Comparison of ENCODE assay signal across 28 cellular contexts in genomic region chr17:40268141-40268712, GRCh38.
"Had no signal": no experiment of that assay in that cellular context is flagged by ENCODE, and none has a peak within 500 bp of the region (broad histone marks: within the 10 kb centered on the region; RNA-seq: fewer than 3 reads in every experiment).

No MANE protein-coding gene starts in this region.

- H3K27ac Mint-ChIP-seq: activated CD4-positive, alpha-beta memory T cell treated with anti-CD3 and anti-CD28 coated beads for 36 hours; activated CD4-positive, alpha-beta T cell treated with anti-CD3 and anti-CD28 coated beads, Interleukin-2, amount 10 ng/mL, durations not matched to agents 24 days and 14 days; activated naive CD4-positive, alpha-beta T cell treated with anti-CD3 and anti-CD28 coated beads for 36 hours; activated naive CD8-positive, alpha-beta T cell treated with anti-CD3 and anti-CD28 coated beads, Interleukin-2, amount 10 ng/mL, durations not matched to agents 7 days and 5 days; activated T-helper 1 cell treated with anti-CD3 and anti-CD28 coated beads, Interleukin-12 subunit alpha, Interleukin-12 subunit beta, Interleukin-2, Interleukin-4 antibody, amounts not matched to agents 30 ng/mL and 10 ng/mL and 1 ng/mL, durations not matched to agents 14 hours and 24 hours and 36 hours; T-helper 1 cell treated with Interleukin-12 subunit alpha and Interleukin-12 subunit beta and Interleukin-4 antibody, amounts not matched to agents 30 μg/mL and 1 μg/mL, for 36 hours had no signal

- H3K9me3 ChIP-seq: esophagus muscularis mucosa, heart right ventricle, left ventricle myocardium inferior, ovary, psoas muscle, right atrium auricular region, spleen, suprapubic skin, tibial artery, upper lobe of right lung had no signal

- H3K9me3 Mint-ChIP-seq: activated CD4-positive, alpha-beta memory T cell treated with anti-CD3 and anti-CD28 coated beads for 36 hours; activated CD4-positive, alpha-beta T cell treated with anti-CD3 and anti-CD28 coated beads, Interleukin-2, amount 10 ng/mL, durations not matched to agents 24 days and 14 days; activated naive CD4-positive, alpha-beta T cell treated with anti-CD3 and anti-CD28 coated beads for 36 hours; activated naive CD8-positive, alpha-beta T cell treated with anti-CD3 and anti-CD28 coated beads, Interleukin-2, amount 10 ng/mL, durations not matched to agents 7 days and 5 days; activated T-helper 1 cell treated with anti-CD3 and anti-CD28 coated beads, Interleukin-12 subunit alpha, Interleukin-12 subunit beta, Interleukin-2, Interleukin-4 antibody, amounts not matched to agents 30 ng/mL and 10 ng/mL and 1 ng/mL, durations not matched to agents 14 hours and 24 hours and 36 hours; naive B cell; T-helper 1 cell treated with Interleukin-12 subunit alpha and Interleukin-12 subunit beta and Interleukin-4 antibody, amounts not matched to agents 30 μg/mL and 1 μg/mL, for 36 hours had no signal

- ATAC-seq: heart right ventricle, psoas muscle, upper lobe of right lung had no signal

- H3K4me3 Mint-ChIP-seq: activated CD4-positive, alpha-beta memory T cell treated with anti-CD3 and anti-CD28 coated beads for 36 hours; activated CD4-positive, alpha-beta T cell treated with anti-CD3 and anti-CD28 coated beads, Interleukin-2, amount 10 ng/mL, durations not matched to agents 24 days and 14 days; activated naive CD4-positive, alpha-beta T cell treated with anti-CD3 and anti-CD28 coated beads for 36 hours; activated naive CD8-positive, alpha-beta T cell treated with anti-CD3 and anti-CD28 coated beads, Interleukin-2, amount 10 ng/mL, durations not matched to agents 7 days and 5 days; activated T-helper 1 cell treated with anti-CD3 and anti-CD28 coated beads, Interleukin-12 subunit alpha, Interleukin-12 subunit beta, Interleukin-2, Interleukin-4 antibody, amounts not matched to agents 30 ng/mL and 10 ng/mL and 1 ng/mL, durations not matched to agents 14 hours and 24 hours and 36 hours; naive B cell; T-helper 1 cell treated with Interleukin-12 subunit alpha and Interleukin-12 subunit beta and Interleukin-4 antibody, amounts not matched to agents 30 μg/mL and 1 μg/mL, for 36 hours had no signal

- H3K27me3 ChIP-seq: esophagus muscularis mucosa, heart right ventricle, ovary, right atrium auricular region, spleen, suprapubic skin, tibial artery, upper lobe of right lung had no signal

- DNase-seq: activated CD4-positive, alpha-beta memory T cell treated with anti-CD3 and anti-CD28 coated beads for 36 hours; activated CD4-positive, alpha-beta T cell treated with anti-CD3 and anti-CD28 coated beads, Interleukin-2, amount 10 ng/mL, durations not matched to agents 24 days and 14 days; activated CD4-positive, CD25-positive, alpha-beta regulatory T cell treated with anti-CD3 and anti-CD28 coated beads, Interleukin-2, amount 50 U/mL, for 72 hours; activated CD8-positive, alpha-beta memory T cell treated with anti-CD3 and anti-CD28 coated beads, Interleukin-2, amount 50 U/mL, for 4 hours; activated effector memory CD4-positive, alpha-beta T cell treated with anti-CD3 and anti-CD28 coated beads, Interleukin-2, amount 50 U/mL, for 16 hours; activated naive CD4-positive, alpha-beta T cell treated with anti-CD3 and anti-CD28 coated beads for 36 hours; activated naive CD8-positive, alpha-beta T cell treated with anti-CD3 and anti-CD28 coated beads, Interleukin-2, amount 10 ng/mL, durations not matched to agents 7 days and 5 days; activated T-cell treated with anti-CD3 and anti-CD28 coated beads, Interleukin-2, amount 50 U/mL, for 1 hour; amniotic stem cell; dermis blood vessel endothelial cell; effector CD4-positive, alpha-beta T cell; foreskin melanocyte; heart right ventricle; left ventricle myocardium inferior; naive B cell; ovary; psoas muscle; spleen; stimulated activated naive CD4-positive, alpha-beta T cell; T1000; tibial artery; upper lobe of right lung had no signal

- H3K36me3 ChIP-seq: ovary had no signal

- H3K27ac ChIP-seq: esophagus muscularis mucosa, heart right ventricle, left ventricle myocardium inferior, ovary, psoas muscle, right atrium auricular region, spleen, suprapubic skin, tibial artery, upper lobe of right lung had no signal

- H3K27me3 Mint-ChIP-seq: activated CD4-positive, alpha-beta memory T cell treated with anti-CD3 and anti-CD28 coated beads for 36 hours; activated CD4-positive, alpha-beta T cell treated with anti-CD3 and anti-CD28 coated beads, Interleukin-2, amount 10 ng/mL, durations not matched to agents 24 days and 14 days; activated naive CD8-positive, alpha-beta T cell treated with anti-CD3 and anti-CD28 coated beads, Interleukin-2, amount 10 ng/mL, durations not matched to agents 7 days and 5 days; naive B cell had no signal

- H3K4me3 ChIP-seq: esophagus muscularis mucosa, heart right ventricle, left ventricle myocardium inferior, lung, ovary, psoas muscle, right atrium auricular region, spleen, suprapubic skin, tibial artery, upper lobe of right lung had no signal

- H3K4me1 ChIP-seq: esophagus muscularis mucosa, left ventricle myocardium inferior, psoas muscle, right atrium auricular region, suprapubic skin, tibial artery, upper lobe of right lung had no signal

- H3K4me1 Mint-ChIP-seq: activated naive CD8-positive, alpha-beta T cell treated with anti-CD3 and anti-CD28 coated beads, Interleukin-2, amount 10 ng/mL, durations not matched to agents 7 days and 5 days had no signal
